In genomic region chr2:8543412-8544167, GRCh38 we compare ENCODE assay signal across 1 cellular context.
TF ChIP-seq lines count a peak whose summit lies in the region.

No MANE protein-coding gene starts in this region.

TF ChIP-seq in SK-N-SH, 30 proteins besides CTCF, POLR2A, EP300 and RAD21 (continued from another document):
- 0 out of 2 replicates have a peak, but pooled peaks have one; percentile 38 for TF ChIP-seq REST (IDR thresholded peaks at IDR 0.05; ENCODE audit: low read depth, low read length)
- TF ChIP-seq NRF1 (IDR thresholded peaks at IDR 0.05; ENCODE audit: low read depth, low read length): 0 out of 2 replicates have a peak, but pooled peaks have one; percentile 4
- peak; percentile 9; the same call in 1 of the 2 replicates for TF ChIP-seq RFX5 (IDR thresholded peaks at IDR 0.05; ENCODE audit: low read length)
- TF ChIP-seq GABPA (IDR thresholded peaks at IDR 0.05; ENCODE audit: low read depth): no peak
- peak; percentile 90 for TF ChIP-seq FOSL2 (IDR thresholded peaks at IDR 0.05; ENCODE audit: borderline replicate concordance, low read depth)
- TF ChIP-seq FOXM1 (IDR thresholded peaks at IDR 0.05; ENCODE audit: low read depth): no peak
- TF ChIP-seq SIN3A (IDR thresholded peaks at IDR 0.05; ENCODE audit: borderline replicate concordance, low read depth, low read length): peak; percentile 77; the same call in 1 of the 2 replicates
- peak; percentile 88 for TF ChIP-seq PBX3 (IDR thresholded peaks at IDR 0.05)
- no peak; the same call in 1 of the 2 replicates for TF ChIP-seq ELF1 (IDR thresholded peaks at IDR 0.05)
- 0 out of 2 replicates have a peak, but pooled peaks have one; percentile 55 for TF ChIP-seq MAX (IDR thresholded peaks at IDR 0.05; ENCODE audit: low read depth)
- no peak for TF ChIP-seq FOXJ3 (CRISPR knock-in tag; IDR thresholded peaks at IDR 0.05)
- no peak for TF ChIP-seq MEF2A (IDR thresholded peaks at IDR 0.05; ENCODE audit: borderline replicate concordance, low read depth)
